16 cellular contexts compared by ENCODE assay signal in genomic region chr17:691423-691822, GRCh38. TPM values are rescaled to one million over a fixed set of nuclear protein-coding genes. Genes with fewer than 3 reads are reported as not detected.
DNase-seq lines count a peak whose midpoint lies in the region; ATAC-seq, FAIRE-seq and TF ChIP-seq lines count a peak whose summit lies in the region.
"Had no signal": no experiment of that assay in that cellular context is flagged by ENCODE, and none has a peak within 500 bp of the region (broad histone marks: within the 10 kb centered on the region; RNA-seq: fewer than 3 reads in every experiment).

No MANE protein-coding gene starts in this region.

- TF ChIP-seq EP300 in upper lobe of left lung (IDR thresholded peaks at IDR 0.05), result no peak

- H3K4me2 ChIP-seq in endothelial cell of umbilical vein (ENCODE audit: insufficient read depth, low read length) (no peak overlapping the region), osteoblast (ENCODE audit: insufficient read depth, low read length) (peak overlapping the region; percentile 79), mesendoderm (ENCODE audit: low read length) (no peak overlapping the region)

- DNase-seq in ELR (ENCODE audit: low read depth) (peak; percentile 92), RPMI7951 (ENCODE audit: low read depth) (peak; percentile 25), endothelial cell of umbilical vein (ENCODE audit: low read depth, low spot score) (no peak), osteoblast (ENCODE audit: insufficient read length, low spot score, missing footprints) (no peak), pancreas (no peak), upper lobe of left lung (no peak), mesendoderm (no peak), GM20000 (ENCODE audit: low spot score) (no peak)
- DNase-seq: activated CD4-positive, alpha-beta T cell treated with anti-CD3 and anti-CD28 coated beads, Interleukin-2, amount 10 ng/mL, durations not matched to agents 24 days and 14 days; activated T-cell treated with anti-CD3 and anti-CD28 coated beads, Interleukin-2, amount 50 U/mL, for 48 hours; aorta; CD8-positive, alpha-beta memory T cell; endodermal cell; hippocampal formation; MV-4-11; small intestine had no signal

- no peak overlapping the region for H2BK5ac ChIP-seq in mesendoderm (ENCODE audit: low read length)

- H2AFZ ChIP-seq in endothelial cell of umbilical vein (ENCODE audit: low read depth, low read length) (no peak overlapping the region), osteoblast (ENCODE audit: low read length) (no peak overlapping the region)

- no peak overlapping the region for H3K23ac ChIP-seq in mesendoderm (ENCODE audit: low read length)

- H2BK15ac ChIP-seq in mesendoderm (replicated peaks; ENCODE audit: low read depth), result no peak overlapping the region

- no peak for ATAC-seq in pancreas
- ATAC-seq in upper lobe of left lung (ENCODE audit: low FRiP score in 2 of 2), result no peak

- H4K8ac ChIP-seq in mesendoderm (ENCODE audit: low read depth, low read length), result no peak overlapping the region

- no peak overlapping the region for H2AK5ac ChIP-seq in mesendoderm (ENCODE audit: low read length)

- no peak overlapping the region for H3K56ac ChIP-seq in mesendoderm (ENCODE audit: low read length)

- H3K79me1 ChIP-seq in mesendoderm (ENCODE audit: low read length), result no peaks in the 10 kb centered on the region

- H4K20me1 ChIP-seq in endothelial cell of umbilical vein (replicated peaks; ENCODE audit: control insufficient read depth, extremely low read depth, insufficient read depth, low read length) (no peaks in the 10 kb centered on the region), osteoblast (ENCODE audit: insufficient read depth, low read length) (no peaks in the 10 kb centered on the region)

- H3K9me3 ChIP-seq in endothelial cell of umbilical vein (replicated peaks; ENCODE audit: control insufficient read depth, insufficient read depth, low read length), result no peaks in the 10 kb centered on the region
- H3K9me3 ChIP-seq in osteoblast (ENCODE audit: low read depth, low read length), result no peaks in the 10 kb centered on the region
- H3K9me3 ChIP-seq in pancreas, result no peaks in the 10 kb centered on the region
- no peaks in the 10 kb centered on the region for H3K9me3 ChIP-seq in upper lobe of left lung

- H3K27me3 ChIP-seq in endothelial cell of umbilical vein (ENCODE audit: control insufficient read depth in 2 of 2, insufficient read depth in 2 of 2, low read length in 2 of 2) (no peaks in the 10 kb centered on the region), osteoblast (ENCODE audit: insufficient read depth, low read length) (no peaks in the 10 kb centered on the region), pancreas (no peaks in the 10 kb centered on the region), upper lobe of left lung (no peaks in the 10 kb centered on the region), mesendoderm (ENCODE audit: insufficient read depth, low read length, poor library complexity) (no peaks in the 10 kb centered on the region)

- no peak overlapping the region for H4K5ac ChIP-seq in mesendoderm (ENCODE audit: low read length)

- BruUV-seq in endothelial cell of umbilical vein (replicated peaks; lab: Mats Ljungman, UMichigan), result no TSS peak

- H2BK120ac ChIP-seq in mesendoderm (ENCODE audit: low read depth, low read length), result no peak overlapping the region

- FAIRE-seq in endothelial cell of umbilical vein (lab: Jason Lieb, UNC) (no peak), pancreas (lab: Jason Lieb, UNC) (no peak)
- FAIRE-seq: small intestine had no signal

- H3K4me1 ChIP-seq in endothelial cell of umbilical vein (ENCODE audit: control insufficient read depth, extremely low read depth, insufficient read depth, low read length) (peaks cover 22% of the 10 kb centered on the region), osteoblast (ENCODE audit: insufficient read depth, low read length) (peaks cover 42% of the 10 kb centered on the region), pancreas (no peaks in the 10 kb centered on the region), upper lobe of left lung (no peaks in the 10 kb centered on the region), mesendoderm (ENCODE audit: control insufficient read depth, low read depth, low read length) (no peaks in the 10 kb centered on the region)

- CTCF ChIA-PET in endothelial cell of umbilical vein (lab: Charles Lee), result interaction anchor here (1.1 to 16.0 kb wide), 3 partner anchors 9 to 289 kb away, joined by 3 to 762 read pairs (median 21); a partner anchor contains a TSS

- WGBS in pancreas, 2 donors, result 88 to 89% methylated on average over 4 of the region's 4 CpGs
- 90 to 94% methylated on average over 4 of the region's 4 CpGs for WGBS in upper lobe of left lung, 2 donors
- no CpG with 5 or more reads among the region's 4 CpGs for WGBS in mesendoderm (ENCODE audit: extremely low coverage, insufficient coverage, low lambda C conversion rate)

- H3K18ac ChIP-seq in mesendoderm (ENCODE audit: low read length), result no peak overlapping the region

- no peaks in the 10 kb centered on the region for H3K9me1 ChIP-seq in endothelial cell of umbilical vein (replicated peaks; ENCODE audit: control insufficient read depth, extremely low read depth, insufficient read depth, low read length)

- H3K27ac ChIP-seq in endothelial cell of umbilical vein (ENCODE audit: insufficient read depth, low read depth, low read length) (no peak overlapping the region), osteoblast (ENCODE audit: low read depth, low read length) (peak overlapping the region; percentile 100), pancreas (no peak overlapping the region), upper lobe of left lung (no peak overlapping the region), mesendoderm (ENCODE audit: low read depth, low read length) (no peak overlapping the region)

- H3K79me2 ChIP-seq in endothelial cell of umbilical vein (ENCODE audit: control insufficient read depth, insufficient read depth, low read length) (no peaks in the 10 kb centered on the region), osteoblast (ENCODE audit: insufficient read depth, low read length) (peaks cover 33% of the 10 kb centered on the region), mesendoderm (ENCODE audit: control insufficient read depth, insufficient read depth, low read length) (no peaks in the 10 kb centered on the region)

- peaks cover 9 to 10% of the 10 kb centered on the region in 2 experiments for H3K36me3 ChIP-seq in endothelial cell of umbilical vein (ENCODE audit: control insufficient read depth in 2 of 2, extremely low read depth in 1 of 2, insufficient read depth in 2 of 2, low read length in 2 of 2)
- H3K36me3 ChIP-seq in osteoblast (ENCODE audit: insufficient read depth, low read length), result peaks cover 41% of the 10 kb centered on the region
- peaks cover 0 to 21% (median 5%) of the 10 kb centered on the region in 3 donors for H3K36me3 ChIP-seq in pancreas
- peaks cover 0 to 75% (median 41%) of the 10 kb centered on the region in 4 donors for H3K36me3 ChIP-seq in upper lobe of left lung
- H3K36me3 ChIP-seq in mesendoderm (ENCODE audit: control insufficient read depth, insufficient read depth, low read length), result peaks cover 2% of the 10 kb centered on the region

- dilution Hi-C loops in endothelial cell of umbilical vein (cut with MboI; ENCODE audit: extremely low pct_ligation_motif_present, low sequenced_read_pairs), result loop anchor here (10.0 kb wide), 1 partner anchor 87 kb away; no protein-coding TSS in a partner anchor

- H3K4ac ChIP-seq in mesendoderm (ENCODE audit: low read depth, low read length), result no peak overlapping the region

- H3K9ac ChIP-seq in endothelial cell of umbilical vein (replicated peaks; ENCODE audit: extremely low read depth, insufficient read depth, low read length) (no peak overlapping the region), mesendoderm (ENCODE audit: low read length) (no peak overlapping the region)

- TF ChIP-seq POLR2A in endothelial cell of umbilical vein (IDR thresholded peaks at IDR 0.05; ENCODE audit: low read depth, low read length) (no peak), upper lobe of left lung (IDR thresholded peaks at IDR 0.05) (no peak)

- TF ChIP-seq CTCF in endothelial cell of umbilical vein (IDR thresholded peaks at IDR 0.05; ENCODE audit: extremely low read depth in 1 of 2, insufficient read depth in 1 of 2, low read depth in 1 of 2, low read length in 2 of 2) (no peak), osteoblast (IDR thresholded peaks at IDR 0.05; ENCODE audit: extremely low read depth, low read depth, low read length) (no peak), pancreas (IDR thresholded peaks at IDR 0.05) (no peak), upper lobe of left lung (IDR thresholded peaks at IDR 0.05) (no peak), GM20000 (IDR thresholded peaks at IDR 0.05; ENCODE audit: extremely low read depth, missing control alignments) (no peak)

- no peak overlapping the region for H3K4me3 ChIP-seq in endothelial cell of umbilical vein (replicated peaks in 1 of 3; ENCODE audit: insufficient read depth in 1 of 3, low read depth in 1 of 3, low read length in 3 of 3)
- no peak overlapping the region for H3K4me3 ChIP-seq in osteoblast (ENCODE audit: insufficient read depth, low read length)
- H3K4me3 ChIP-seq in pancreas, result no peak overlapping the region
- H3K4me3 ChIP-seq in upper lobe of left lung, result no peak overlapping the region
- H3K4me3 ChIP-seq in mesendoderm (ENCODE audit: low read length), result no peak overlapping the region

- POLR2A ChIA-PET in endothelial cell of umbilical vein (lab: Charles Lee), result no interaction called here

- intact Hi-C loops in endothelial cell of umbilical vein (cut with micrococcal nuclease) (no loop called here), pancreas (cut with DNase I) (no loop called here)

RNA-seq across cellular contexts. Expression of gene VPS53, which starts 23.2 kb away (rescaled TPM):
- 8.8 and 9.5 TPM in 2 replicates for total RNA-seq in RPMI7951 (2014; rRNA removed; shearing (Covaris generic))
- total RNA-seq in endothelial cell of umbilical vein (77.1 and 91.2 TPM in 2 replicates), osteoblast (22.1 and 25.9 TPM in 2 replicates), pancreas (10 to 100 TPM; 25.2 to 42.5 (median 30.9) TPM), upper lobe of left lung (100 to 1,000 TPM in 1 of 6 donors, 10 to 100 TPM in 5; 32.2 to 101 (median 64.7) TPM)
- polyA plus RNA-seq in endothelial cell of umbilical vein (16.0 and 17.9 TPM in 2 replicates), pancreas (10 to 100 TPM in 1 of 2 donors, 1 to 10 TPM in 1; 7.0 to 13.0 TPM)
- 17.0 and 19.1 TPM in 2 replicates for polyA plus RNA-seq in endothelial cell of umbilical vein (2011; cell fraction: cytosol; rRNA removed)
- polyA plus RNA-seq in endothelial cell of umbilical vein (2011; cell fraction: nucleus; rRNA removed), result 33.4 and 38.1 TPM in 2 replicates
- 35.7 and 44.5 TPM in 2 replicates for polyA plus RNA-seq in endothelial cell of umbilical vein (2012)
- 118 and 175 TPM in 2 replicates for polyA minus RNA-seq in endothelial cell of umbilical vein
- 33.6 TPM for polyA minus RNA-seq in endothelial cell of umbilical vein (2011; cell fraction: cytosol; rRNA and poly(A)+ RNA removed)
- polyA minus RNA-seq in endothelial cell of umbilical vein (2011; cell fraction: nucleus; rRNA and poly(A)+ RNA removed), result 57.5 and 74.1 TPM in 2 replicates
- polyA plus RNA-seq in mesendoderm (2013, experiment 1 of 2), result 13.0 TPM
- polyA plus RNA-seq in mesendoderm (2013, experiment 2 of 2), result 14.6 TPM

RNA-seq across cellular contexts. Expression of gene TLCD3A, which starts 41.0 kb away (rescaled TPM):
- total RNA-seq in RPMI7951 (2014; rRNA removed; shearing (Covaris generic)), result 15.3 and 15.4 TPM in 2 replicates
- total RNA-seq in endothelial cell of umbilical vein, result 29.8 and 36.6 TPM in 2 replicates
- polyA plus RNA-seq in endothelial cell of umbilical vein, result 54.1 and 65.5 TPM in 2 replicates
- polyA plus RNA-seq in endothelial cell of umbilical vein (2011; cell fraction: cytosol; rRNA removed), result 37.9 and 41.5 TPM in 2 replicates
- polyA plus RNA-seq in endothelial cell of umbilical vein (2011; cell fraction: nucleus; rRNA removed), result 22.2 and 22.6 TPM in 2 replicates
- 31.8 and 34.3 TPM in 2 replicates for polyA plus RNA-seq in endothelial cell of umbilical vein (2012)
- polyA minus RNA-seq in endothelial cell of umbilical vein, result 51.1 and 65.3 TPM in 2 replicates
- 26.2 TPM for polyA minus RNA-seq in endothelial cell of umbilical vein (2011; cell fraction: cytosol; rRNA and poly(A)+ RNA removed)
- polyA minus RNA-seq in endothelial cell of umbilical vein (2011; cell fraction: nucleus; rRNA and poly(A)+ RNA removed), result 9.3 and 9.6 TPM in 2 replicates
- total RNA-seq in osteoblast, result 19.5 and 28.6 TPM in 2 replicates
- total RNA-seq in pancreas, result 1 to 10 TPM; 4.7 to 9.0 (median 6.3) TPM
- polyA plus RNA-seq in pancreas, result 1 to 10 TPM; 3.2 to 6.5 TPM
- total RNA-seq in upper lobe of left lung, result 10 to 100 TPM in 4 of 6 donors, 1 to 10 TPM in 2; 5.1 to 37.8 (median 11.7) TPM
- polyA plus RNA-seq in mesendoderm (2013, experiment 1 of 2), result 17.5 TPM
- polyA plus RNA-seq in mesendoderm (2013, experiment 2 of 2), result 19.4 TPM

Comparison
In these comparisons a context has a peak if more than half of its experiments do, and no peak if none do; other contexts are left out.
1. DNase-seq: peak in ELR (single experiment) and RPMI7951 (single experiment); none in endothelial cell of umbilical vein (single experiment), osteoblast (single experiment), pancreas (0 of 6), upper lobe of left lung (0 of 2), mesendoderm (single experiment) and GM20000 (single experiment).